1 cellular context compared by ENCODE assay signal in the genomic region with DNA sequence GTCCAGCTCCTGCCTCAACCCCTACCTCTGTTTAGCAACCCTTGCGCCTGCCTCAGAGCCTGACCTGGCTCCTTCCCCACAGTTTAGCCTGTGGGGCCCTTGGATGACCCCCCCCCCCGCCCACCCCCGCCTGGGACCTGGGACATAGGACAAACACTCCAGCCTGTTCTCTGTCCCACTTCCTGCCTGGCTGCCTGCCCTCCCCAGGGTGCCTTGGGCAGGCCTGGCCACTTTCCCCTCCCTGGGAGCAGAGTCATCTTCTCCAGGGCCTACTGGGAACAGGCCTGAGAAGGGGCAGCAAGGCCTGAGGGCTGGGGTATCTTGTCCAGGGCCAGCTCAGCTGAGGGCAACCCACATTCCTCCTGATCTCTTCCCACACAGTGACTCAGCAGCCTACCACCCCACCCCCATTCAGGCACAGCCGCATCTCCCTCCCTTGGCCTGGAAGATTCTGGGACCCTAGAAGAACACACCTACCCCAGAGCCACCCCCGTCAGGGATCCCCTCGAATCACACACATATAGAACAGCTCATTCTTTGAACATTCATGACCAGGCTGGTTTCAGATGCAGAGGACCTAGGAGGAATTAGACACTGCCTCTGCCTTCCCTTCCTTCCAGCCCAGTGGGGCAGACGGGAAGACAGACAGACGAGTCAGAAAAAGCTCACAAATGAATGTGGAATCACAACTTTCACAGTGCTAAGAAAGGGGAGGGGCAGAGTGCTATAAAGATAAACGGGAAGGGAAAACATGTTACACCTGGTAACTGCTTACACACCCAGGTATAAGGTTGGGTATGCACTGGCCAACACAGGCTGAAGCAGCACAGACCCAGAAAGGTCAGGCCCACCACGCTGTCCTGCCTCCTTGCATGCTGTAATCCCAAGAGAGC.
TF ChIP-seq lines count a peak whose summit lies in the region.

No MANE protein-coding gene starts in this region.

TF ChIP-seq in K562, 482 proteins besides CTCF, POLR2A, EP300 and RAD21 (continued from another document and continues in another):
- TF ChIP-seq, protein P1, sequence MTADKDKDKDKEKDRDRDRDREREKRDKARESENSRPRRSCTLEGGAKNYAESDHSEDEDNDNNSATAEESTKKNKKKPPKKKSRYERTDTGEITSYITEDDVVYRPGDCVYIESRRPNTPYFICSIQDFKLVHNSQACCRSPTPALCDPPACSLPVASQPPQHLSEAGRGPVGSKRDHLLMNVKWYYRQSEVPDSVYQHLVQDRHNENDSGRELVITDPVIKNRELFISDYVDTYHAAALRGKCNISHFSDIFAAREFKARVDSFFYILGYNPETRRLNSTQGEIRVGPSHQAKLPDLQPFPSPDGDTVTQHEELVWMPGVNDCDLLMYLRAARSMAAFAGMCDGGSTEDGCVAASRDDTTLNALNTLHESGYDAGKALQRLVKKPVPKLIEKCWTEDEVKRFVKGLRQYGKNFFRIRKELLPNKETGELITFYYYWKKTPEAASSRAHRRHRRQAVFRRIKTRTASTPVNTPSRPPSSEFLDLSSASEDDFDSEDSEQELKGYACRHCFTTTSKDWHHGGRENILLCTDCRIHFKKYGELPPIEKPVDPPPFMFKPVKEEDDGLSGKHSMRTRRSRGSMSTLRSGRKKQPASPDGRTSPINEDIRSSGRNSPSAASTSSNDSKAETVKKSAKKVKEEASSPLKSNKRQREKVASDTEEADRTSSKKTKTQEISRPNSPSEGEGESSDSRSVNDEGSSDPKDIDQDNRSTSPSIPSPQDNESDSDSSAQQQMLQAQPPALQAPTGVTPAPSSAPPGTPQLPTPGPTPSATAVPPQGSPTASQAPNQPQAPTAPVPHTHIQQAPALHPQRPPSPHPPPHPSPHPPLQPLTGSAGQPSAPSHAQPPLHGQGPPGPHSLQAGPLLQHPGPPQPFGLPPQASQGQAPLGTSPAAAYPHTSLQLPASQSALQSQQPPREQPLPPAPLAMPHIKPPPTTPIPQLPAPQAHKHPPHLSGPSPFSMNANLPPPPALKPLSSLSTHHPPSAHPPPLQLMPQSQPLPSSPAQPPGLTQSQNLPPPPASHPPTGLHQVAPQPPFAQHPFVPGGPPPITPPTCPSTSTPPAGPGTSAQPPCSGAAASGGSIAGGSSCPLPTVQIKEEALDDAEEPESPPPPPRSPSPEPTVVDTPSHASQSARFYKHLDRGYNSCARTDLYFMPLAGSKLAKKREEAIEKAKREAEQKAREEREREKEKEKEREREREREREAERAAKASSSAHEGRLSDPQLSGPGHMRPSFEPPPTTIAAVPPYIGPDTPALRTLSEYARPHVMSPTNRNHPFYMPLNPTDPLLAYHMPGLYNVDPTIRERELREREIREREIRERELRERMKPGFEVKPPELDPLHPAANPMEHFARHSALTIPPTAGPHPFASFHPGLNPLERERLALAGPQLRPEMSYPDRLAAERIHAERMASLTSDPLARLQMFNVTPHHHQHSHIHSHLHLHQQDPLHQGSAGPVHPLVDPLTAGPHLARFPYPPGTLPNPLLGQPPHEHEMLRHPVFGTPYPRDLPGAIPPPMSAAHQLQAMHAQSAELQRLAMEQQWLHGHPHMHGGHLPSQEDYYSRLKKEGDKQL (CRISPR knock-in tag; IDR thresholded peaks at IDR 0.05; ENCODE audit: borderline replicate concordance) = no peak
- TF ChIP-seq, protein P2, sequence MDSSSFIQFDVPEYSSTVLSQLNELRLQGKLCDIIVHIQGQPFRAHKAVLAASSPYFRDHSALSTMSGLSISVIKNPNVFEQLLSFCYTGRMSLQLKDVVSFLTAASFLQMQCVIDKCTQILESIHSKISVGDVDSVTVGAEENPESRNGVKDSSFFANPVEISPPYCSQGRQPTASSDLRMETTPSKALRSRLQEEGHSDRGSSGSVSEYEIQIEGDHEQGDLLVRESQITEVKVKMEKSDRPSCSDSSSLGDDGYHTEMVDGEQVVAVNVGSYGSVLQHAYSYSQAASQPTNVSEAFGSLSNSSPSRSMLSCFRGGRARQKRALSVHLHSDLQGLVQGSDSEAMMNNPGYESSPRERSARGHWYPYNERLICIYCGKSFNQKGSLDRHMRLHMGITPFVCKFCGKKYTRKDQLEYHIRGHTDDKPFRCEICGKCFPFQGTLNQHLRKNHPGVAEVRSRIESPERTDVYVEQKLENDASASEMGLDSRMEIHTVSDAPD (CRISPR knock-in tag; IDR thresholded peaks at IDR 0.05) = no peak
- TF ChIP-seq CXXC5 (CRISPR knock-in tag; IDR thresholded peaks at IDR 0.05) (peak; percentile 21; the same call in 1 of the 2 replicates), NR4A1 (CRISPR knock-in tag; IDR thresholded peaks at IDR 0.05) (no peak), NR4A1 (tag; IDR thresholded peaks at IDR 0.05) (no peak; the same call in 1 of the 2 replicates), ZKSCAN1 (IDR thresholded peaks at IDR 0.05; ENCODE audit: low read depth, low read length) (no peak), ZNF133 (CRISPR knock-in tag; IDR thresholded peaks at IDR 0.05) (no peak), MXI1 (IDR thresholded peaks at IDR 0.05; ENCODE audit: low read depth, low read length) (no peak), PHF20 (IDR thresholded peaks at IDR 0.05; ENCODE audit: partially characterized antibody) (no peak), HOXB6 (CRISPR knock-in tag; IDR thresholded peaks at IDR 0.05; ENCODE audit: borderline replicate concordance) (no peak), NR2C1 (IDR thresholded peaks at IDR 0.05) (no peak), NR2C1 (tag; IDR thresholded peaks at IDR 0.05) (no peak; the same call in 1 of the 2 replicates), ZC3H4 (CRISPR knock-in tag; IDR thresholded peaks at IDR 0.05; ENCODE audit: borderline replicate concordance) (no peak), SRSF1 (IDR thresholded peaks at IDR 0.05; ENCODE audit: low read depth, low read length) (no peak), ZNF146 (CRISPR knock-in tag; IDR thresholded peaks at IDR 0.05; ENCODE audit: unreplicated experiment) (no peak), SAFB2 (IDR thresholded peaks at IDR 0.05; ENCODE audit: borderline replicate concordance, low read depth, low read length, severe bottlenecking) (no peak), XRCC3 (IDR thresholded peaks at IDR 0.05) (no peak), TCFL5 (CRISPR knock-in tag; conservative IDR thresholded peaks at IDR 0.05) (no peak), ZNF778 (CRISPR knock-in tag; IDR thresholded peaks at IDR 0.05) (no peak), DIDO1 (tag; IDR thresholded peaks at IDR 0.05; ENCODE audit: low read depth) (no peak), KDM1A (IDR thresholded peaks at IDR 0.05) (peak in 1 of 2 experiments; percentile 52; a peak in 2 of 4 replicates), RBM14 (IDR thresholded peaks at IDR 0.05; ENCODE audit: borderline replicate concordance, insufficient read depth, low read depth, low read length) (no peak), EZH2 (IDR thresholded peaks at IDR 0.05; ENCODE audit: borderline replicate concordance, low read depth, low read length) (no peak), ELF2 (CRISPR knock-in tag; IDR thresholded peaks at IDR 0.05) (no peak), SNRNP70 (optimal IDR thresholded peaks at IDR 0.05; ENCODE audit: low read depth, low read length) (no peak), SRSF3 (IDR thresholded peaks at IDR 0.05; ENCODE audit: insufficient read depth, low read length) (no peak), ZNF561 (CRISPR knock-in tag; conservative IDR thresholded peaks at IDR 0.05) (no peak), ZNF41 (CRISPR knock-in tag; conservative IDR thresholded peaks at IDR 0.05) (no peak), POLR3A (IDR thresholded peaks at IDR 0.05; ENCODE audit: borderline replicate concordance, extremely low read depth, insufficient read depth, insufficient read length) (no peak), HDAC6 (IDR thresholded peaks at IDR 0.05; ENCODE audit: low read depth, low read length) (no peak), L3MBTL2 (IDR thresholded peaks at IDR 0.05) (no peak; the same call in 1 of the 2 replicates), ZFP1 (CRISPR knock-in tag; IDR thresholded peaks at IDR 0.05) (no peak), ZNF134 (CRISPR knock-in tag; conservative IDR thresholded peaks at IDR 0.05) (no peak), EGR1 (conservative IDR thresholded peaks at IDR 0.05) (peak; percentile 89), ZEB2 (IDR thresholded peaks at IDR 0.05) (0 out of 2 replicates have a peak, but pooled peaks have one; percentile 15), HLTF (IDR thresholded peaks at IDR 0.05) (0 out of 2 replicates have a peak, but pooled peaks have one; percentile 33), ZBED1 (IDR thresholded peaks at IDR 0.05) (no peak), ZNF77 (CRISPR knock-in tag; IDR thresholded peaks at IDR 0.05) (no peak), ARID1B (IDR thresholded peaks at IDR 0.05) (peak; percentile 80), CHCHD3 (CRISPR knock-in tag; IDR thresholded peaks at IDR 0.05) (no peak), TCF7L2 (IDR thresholded peaks at IDR 0.05; ENCODE audit: low read depth, low read length) (no peak), HDAC8 (tag; IDR thresholded peaks at IDR 0.05) (no peak), GATA2 (CRISPR knock-in tag; IDR thresholded peaks at IDR 0.05) (no peak)
- TF ChIP-seq, protein P3, sequence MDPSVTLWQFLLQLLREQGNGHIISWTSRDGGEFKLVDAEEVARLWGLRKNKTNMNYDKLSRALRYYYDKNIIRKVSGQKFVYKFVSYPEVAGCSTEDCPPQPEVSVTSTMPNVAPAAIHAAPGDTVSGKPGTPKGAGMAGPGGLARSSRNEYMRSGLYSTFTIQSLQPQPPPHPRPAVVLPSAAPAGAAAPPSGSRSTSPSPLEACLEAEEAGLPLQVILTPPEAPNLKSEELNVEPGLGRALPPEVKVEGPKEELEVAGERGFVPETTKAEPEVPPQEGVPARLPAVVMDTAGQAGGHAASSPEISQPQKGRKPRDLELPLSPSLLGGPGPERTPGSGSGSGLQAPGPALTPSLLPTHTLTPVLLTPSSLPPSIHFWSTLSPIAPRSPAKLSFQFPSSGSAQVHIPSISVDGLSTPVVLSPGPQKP (CRISPR knock-in tag; IDR thresholded peaks at IDR 0.05) = no peak
- TF ChIP-seq, protein P4, sequence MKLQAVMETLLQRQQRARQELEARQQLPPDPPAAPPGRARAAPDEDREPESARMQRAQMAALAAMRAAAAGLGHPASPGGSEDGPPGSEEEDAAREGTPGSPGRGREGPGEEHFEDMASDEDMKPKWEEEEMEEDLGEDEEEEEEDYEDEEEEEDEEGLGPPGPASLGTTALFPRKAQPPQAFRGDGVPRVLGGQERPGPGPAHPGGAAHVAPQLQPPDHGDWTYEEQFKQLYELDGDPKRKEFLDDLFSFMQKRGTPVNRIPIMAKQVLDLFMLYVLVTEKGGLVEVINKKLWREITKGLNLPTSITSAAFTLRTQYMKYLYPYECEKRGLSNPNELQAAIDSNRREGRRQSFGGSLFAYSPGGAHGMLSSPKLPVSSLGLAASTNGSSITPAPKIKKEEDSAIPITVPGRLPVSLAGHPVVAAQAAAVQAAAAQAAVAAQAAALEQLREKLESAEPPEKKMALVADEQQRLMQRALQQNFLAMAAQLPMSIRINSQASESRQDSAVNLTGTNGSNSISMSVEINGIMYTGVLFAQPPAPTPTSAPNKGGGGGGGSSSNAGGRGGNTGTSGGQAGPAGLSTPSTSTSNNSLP (IDR thresholded peaks at IDR 0.05; ENCODE audit: borderline replicate concordance, low read depth, low read length) = no peak
- TF ChIP-seq, protein P5, sequence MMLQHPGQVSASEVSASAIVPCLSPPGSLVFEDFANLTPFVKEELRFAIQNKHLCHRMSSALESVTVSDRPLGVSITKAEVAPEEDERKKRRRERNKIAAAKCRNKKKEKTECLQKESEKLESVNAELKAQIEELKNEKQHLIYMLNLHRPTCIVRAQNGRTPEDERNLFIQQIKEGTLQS (IDR thresholded peaks at IDR 0.05) = peak; percentile 67
- TF ChIP-seq, protein P5 (CRISPR knock-in tag; conservative IDR thresholded peaks at IDR 0.05) = no peak
- TF ChIP-seq, protein P6, sequence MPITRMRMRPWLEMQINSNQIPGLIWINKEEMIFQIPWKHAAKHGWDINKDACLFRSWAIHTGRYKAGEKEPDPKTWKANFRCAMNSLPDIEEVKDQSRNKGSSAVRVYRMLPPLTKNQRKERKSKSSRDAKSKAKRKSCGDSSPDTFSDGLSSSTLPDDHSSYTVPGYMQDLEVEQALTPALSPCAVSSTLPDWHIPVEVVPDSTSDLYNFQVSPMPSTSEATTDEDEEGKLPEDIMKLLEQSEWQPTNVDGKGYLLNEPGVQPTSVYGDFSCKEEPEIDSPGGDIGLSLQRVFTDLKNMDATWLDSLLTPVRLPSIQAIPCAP (CRISPR knock-in tag; IDR thresholded peaks at IDR 0.05; ENCODE audit: borderline replicate concordance) = no peak
- TF ChIP-seq, protein P7, sequence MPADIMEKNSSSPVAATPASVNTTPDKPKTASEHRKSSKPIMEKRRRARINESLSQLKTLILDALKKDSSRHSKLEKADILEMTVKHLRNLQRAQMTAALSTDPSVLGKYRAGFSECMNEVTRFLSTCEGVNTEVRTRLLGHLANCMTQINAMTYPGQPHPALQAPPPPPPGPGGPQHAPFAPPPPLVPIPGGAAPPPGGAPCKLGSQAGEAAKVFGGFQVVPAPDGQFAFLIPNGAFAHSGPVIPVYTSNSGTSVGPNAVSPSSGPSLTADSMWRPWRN (IDR thresholded peaks at IDR 0.05; ENCODE audit: low read depth) = no peak
- TF ChIP-seq, protein P8, sequence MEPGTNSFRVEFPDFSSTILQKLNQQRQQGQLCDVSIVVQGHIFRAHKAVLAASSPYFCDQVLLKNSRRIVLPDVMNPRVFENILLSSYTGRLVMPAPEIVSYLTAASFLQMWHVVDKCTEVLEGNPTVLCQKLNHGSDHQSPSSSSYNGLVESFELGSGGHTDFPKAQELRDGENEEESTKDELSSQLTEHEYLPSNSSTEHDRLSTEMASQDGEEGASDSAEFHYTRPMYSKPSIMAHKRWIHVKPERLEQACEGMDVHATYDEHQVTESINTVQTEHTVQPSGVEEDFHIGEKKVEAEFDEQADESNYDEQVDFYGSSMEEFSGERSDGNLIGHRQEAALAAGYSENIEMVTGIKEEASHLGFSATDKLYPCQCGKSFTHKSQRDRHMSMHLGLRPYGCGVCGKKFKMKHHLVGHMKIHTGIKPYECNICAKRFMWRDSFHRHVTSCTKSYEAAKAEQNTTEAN (CRISPR knock-in tag; IDR thresholded peaks at IDR 0.05) = no peak
- TF ChIP-seq, protein P9, sequence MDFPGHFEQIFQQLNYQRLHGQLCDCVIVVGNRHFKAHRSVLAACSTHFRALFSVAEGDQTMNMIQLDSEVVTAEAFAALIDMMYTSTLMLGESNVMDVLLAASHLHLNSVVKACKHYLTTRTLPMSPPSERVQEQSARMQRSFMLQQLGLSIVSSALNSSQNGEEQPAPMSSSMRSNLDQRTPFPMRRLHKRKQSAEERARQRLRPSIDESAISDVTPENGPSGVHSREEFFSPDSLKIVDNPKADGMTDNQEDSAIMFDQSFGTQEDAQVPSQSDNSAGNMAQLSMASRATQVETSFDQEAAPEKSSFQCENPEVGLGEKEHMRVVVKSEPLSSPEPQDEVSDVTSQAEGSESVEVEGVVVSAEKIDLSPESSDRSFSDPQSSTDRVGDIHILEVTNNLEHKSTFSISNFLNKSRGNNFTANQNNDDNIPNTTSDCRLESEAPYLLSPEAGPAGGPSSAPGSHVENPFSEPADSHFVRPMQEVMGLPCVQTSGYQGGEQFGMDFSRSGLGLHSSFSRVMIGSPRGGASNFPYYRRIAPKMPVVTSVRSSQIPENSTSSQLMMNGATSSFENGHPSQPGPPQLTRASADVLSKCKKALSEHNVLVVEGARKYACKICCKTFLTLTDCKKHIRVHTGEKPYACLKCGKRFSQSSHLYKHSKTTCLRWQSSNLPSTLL (IDR thresholded peaks at IDR 0.05) = no peak
